Comparison of ENCODE assay signal across 22 cellular contexts in genomic region chr12:116161588-116161987, GRCh38.
A peak's percentile ranks its signal among the peaks of the same experiment; 100 is the strongest.
DNase-seq lines count a peak whose midpoint lies in the region; ATAC-seq, FAIRE-seq and TF ChIP-seq lines count a peak whose summit lies in the region.
"Had no signal": no experiment of that assay in that cellular context is flagged by ENCODE, and none has a peak within 500 bp of the region (broad histone marks: within the 10 kb centered on the region; RNA-seq: fewer than 3 reads in every experiment).

No MANE protein-coding gene starts in this region.

- H3K9me3 Mint-ChIP-seq in astrocyte (ENCODE audit: unreplicated experiment) = no peaks in the 10 kb centered on the region
- H3K9me3 Mint-ChIP-seq: brain; CD8-positive, alpha-beta T cell; IgD-negative memory B cell; neural crest cell had no signal

- H2AFZ ChIP-seq in astrocyte (ENCODE audit: low read depth, low read length) (no peak overlapping the region), smooth muscle cell (ENCODE audit: low read depth) (no peak overlapping the region)

- H3K9me3 ChIP-seq in astrocyte (ENCODE audit: insufficient read depth, low read depth, low read length) = no peaks in the 10 kb centered on the region
- H3K9me3 ChIP-seq in smooth muscle cell (replicated peaks; ENCODE audit: low read depth) = no peaks in the 10 kb centered on the region
- H3K9me3 ChIP-seq: gastroesophageal sphincter, SJSA1 had no signal

- TF ChIP-seq CTCF in astrocyte (IDR thresholded peaks at IDR 0.05; ENCODE audit: insufficient read depth, low read depth, low read length) (no peak), fibroblast of villous mesenchyme (IDR thresholded peaks at IDR 0.05; ENCODE audit: insufficient read depth, low read depth, low read length) (no peak), smooth muscle cell (IDR thresholded peaks at IDR 0.05; ENCODE audit: borderline replicate concordance, insufficient read depth, poor library complexity, severe bottlenecking) (no peak)

- no peak for FAIRE-seq in astrocyte (lab: Jason Lieb, UNC)
- FAIRE-seq: A204.1 had no signal

- H3K4me2 ChIP-seq in astrocyte (ENCODE audit: low read length) (no peak overlapping the region), smooth muscle cell (peak overlapping the region; percentile 57)

- H3K36me3 ChIP-seq in astrocyte (ENCODE audit: insufficient read depth, low read length) (no peaks in the 10 kb centered on the region), smooth muscle cell (ENCODE audit: low read depth) (no peaks in the 10 kb centered on the region)
- H3K36me3 ChIP-seq: gastroesophageal sphincter, SJSA1 had no signal

- H3K4me1 ChIP-seq in astrocyte (ENCODE audit: insufficient read depth, low read length) (peaks cover 34% of the 10 kb centered on the region), smooth muscle cell (ENCODE audit: low read depth) (peaks cover 73% of the 10 kb centered on the region)

- WGBS in smooth muscle cell (ENCODE audit: low lambda C conversion rate) = 58% methylated on average over 4 of the region's 4 CpGs

- ATAC-seq in GM19452 (IDR thresholded peaks at IDR 0.05; ENCODE audit: unreplicated experiment) = no peak
- ATAC-seq: CD8-positive, alpha-beta T cell; gastroesophageal sphincter; HCT116 had no signal

- peaks cover 19% of the 10 kb centered on the region for H3F3A ChIP-seq in smooth muscle cell (ENCODE audit: low read depth)

- peaks cover 100% of the 10 kb centered on the region for H3K79me2 ChIP-seq in astrocyte (ENCODE audit: insufficient read depth, low read length)
- peaks cover 89% of the 10 kb centered on the region for H3K79me2 ChIP-seq in smooth muscle cell (ENCODE audit: low read depth)

- no peak overlapping the region for H3K4me3 Mint-ChIP-seq in astrocyte (ENCODE audit: unreplicated experiment)
- H3K4me3 Mint-ChIP-seq: brain; CD8-positive, alpha-beta T cell; neural crest cell had no signal

- peaks cover 66% of the 10 kb centered on the region for H3K4me1 Mint-ChIP-seq in astrocyte (ENCODE audit: low read depth, unreplicated experiment)

- H3K9ac ChIP-seq in astrocyte (ENCODE audit: low read length) = no peak overlapping the region
- peak overlapping the region; percentile 57 for H3K9ac ChIP-seq in smooth muscle cell (ENCODE audit: low read depth)

- H3K27ac ChIP-seq in astrocyte (ENCODE audit: low read depth, low read length) = no peak overlapping the region
- H3K27ac ChIP-seq in smooth muscle cell (ENCODE audit: low read depth) = peak overlapping the region; percentile 94
- H3K27ac ChIP-seq: gastroesophageal sphincter, SJSA1 had no signal

- peaks cover 83% of the 10 kb centered on the region for H4K20me1 ChIP-seq in astrocyte (ENCODE audit: insufficient read depth, low read length)
- H4K20me1 ChIP-seq in smooth muscle cell (ENCODE audit: low read depth) = peaks cover 81% of the 10 kb centered on the region

- DNase-seq in NCI-H2171 treated with DMSO at 0.1 percent for 48 hours (lab: John Stamatoyannopoulos, UW) (peak; percentile 26), NCI-H2171 (lab: John Stamatoyannopoulos, UW) (no peak), astrocyte (ENCODE audit: low read depth) (no peak), fibroblast of villous mesenchyme (ENCODE audit: low read depth) (peak; percentile 50), smooth muscle cell (lab: John Stamatoyannopoulos, UW; ENCODE audit: unreplicated experiment) (no peak), AG08396 (ENCODE audit: low spot score) (no peak)
- DNase-seq in activated naive CD4-positive, alpha-beta T cell treated with anti-CD3 and anti-CD28 coated beads, Interleukin-2, amount 50 U/mL, for 16 hours = no peak
- DNase-seq: activated CD4-positive, alpha-beta T cell treated with anti-CD3 and anti-CD28 coated beads for 4 hours; activated CD8-positive, alpha-beta memory T cell treated with anti-CD3 and anti-CD28 coated beads, Interleukin-2, amount 50 U/mL, for 48 hours; activated naive CD4-positive, alpha-beta T cell treated with Interleukin-2 at 50 U/mL for 16 hours; CD8-positive, alpha-beta T cell; effector CD4-positive, alpha-beta T cell; EL; stimulated activated CD4-positive, alpha-beta T cell treated with anti-CD3 and anti-CD28 coated beads, Interleukin-4, amount 100 ng/mL, for 24 hours had no signal

- no peaks in the 10 kb centered on the region for H3K36me3 Mint-ChIP-seq in astrocyte (ENCODE audit: low read depth, unreplicated experiment)
- H3K36me3 Mint-ChIP-seq: brain, IgD-negative memory B cell had no signal

- H3K27me3 Mint-ChIP-seq in astrocyte (ENCODE audit: low read depth, unreplicated experiment) = no peaks in the 10 kb centered on the region
- H3K27me3 Mint-ChIP-seq: brain, IgD-negative memory B cell had no signal

- no peaks in the 10 kb centered on the region for H3K27me3 ChIP-seq in astrocyte (ENCODE audit: insufficient read depth, low read length)
- H3K27me3 ChIP-seq in smooth muscle cell (ENCODE audit: low read depth) = no peaks in the 10 kb centered on the region
- H3K27me3 ChIP-seq: gastroesophageal sphincter, SJSA1 had no signal

- H3K27ac Mint-ChIP-seq in astrocyte (ENCODE audit: unreplicated experiment) = peak overlapping the region; percentile 29
- H3K27ac Mint-ChIP-seq: brain; CD8-positive, alpha-beta T cell; IgD-negative memory B cell had no signal

- H3K4me3 ChIP-seq in astrocyte (ENCODE audit: insufficient read depth, low read depth, low read length) (no peak overlapping the region), fibroblast of villous mesenchyme (ENCODE audit: low read depth, low read length) (no peak overlapping the region), smooth muscle cell (no peak overlapping the region)
- H3K4me3 ChIP-seq: gastroesophageal sphincter, SJSA1 had no signal

Comparison
In these comparisons a context has a peak if more than half of its experiments do, and no peak if none do; other contexts are left out.
1. DNase-seq: peak in NCI-H2171 treated with DMSO at 0.1 percent for 48 hours (single experiment) and fibroblast of villous mesenchyme (single experiment); none in NCI-H2171 (single experiment), astrocyte (single experiment), smooth muscle cell (single experiment), activated naive CD4-positive, alpha-beta T cell treated with anti-CD3 and anti-CD28 coated beads, Interleukin-2, amount 50 U/mL, for 16 hours (single experiment) and AG08396 (single experiment).